2 cellular contexts compared by ENCODE assay signal in the genomic region with DNA sequence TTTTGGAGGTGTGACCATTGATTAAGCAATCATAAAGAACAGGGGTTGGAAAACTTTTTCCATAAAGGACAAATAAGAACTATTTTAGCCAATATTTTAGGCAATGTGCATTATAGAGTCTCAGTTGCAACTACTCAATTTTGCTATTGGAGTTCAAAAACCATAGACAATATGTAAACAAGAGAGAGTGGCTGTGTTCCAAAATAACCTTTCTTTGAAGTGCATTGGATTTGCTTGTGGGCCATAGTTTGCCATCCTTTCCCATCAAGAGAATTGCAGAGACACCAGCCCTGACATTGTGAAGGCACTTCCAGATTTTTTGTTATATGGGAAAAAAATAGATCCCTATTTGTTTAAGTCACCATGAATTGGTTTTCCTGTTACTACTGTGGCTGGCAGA.
TF ChIP-seq lines count a peak whose summit lies in the region.

No MANE protein-coding gene starts in this region.

TF ChIP-seq in IMR-90, 13 proteins besides CTCF, POLR2A, EP300 and RAD21:
- TF ChIP-seq, protein P1, sequence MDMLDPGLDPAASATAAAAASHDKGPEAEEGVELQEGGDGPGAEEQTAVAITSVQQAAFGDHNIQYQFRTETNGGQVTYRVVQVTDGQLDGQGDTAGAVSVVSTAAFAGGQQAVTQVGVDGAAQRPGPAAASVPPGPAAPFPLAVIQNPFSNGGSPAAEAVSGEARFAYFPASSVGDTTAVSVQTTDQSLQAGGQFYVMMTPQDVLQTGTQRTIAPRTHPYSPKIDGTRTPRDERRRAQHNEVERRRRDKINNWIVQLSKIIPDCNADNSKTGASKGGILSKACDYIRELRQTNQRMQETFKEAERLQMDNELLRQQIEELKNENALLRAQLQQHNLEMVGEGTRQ (IDR thresholded peaks at IDR 0.05; ENCODE audit: low read depth, low read length): no peak
- TF ChIP-seq FOS (IDR thresholded peaks at IDR 0.05; ENCODE audit: low read depth, low read length) (no peak), CEBPB (IDR thresholded peaks at IDR 0.05; ENCODE audit: low read depth, low read length) (0 out of 2 replicates have a peak, but pooled peaks have one; percentile 2)

TF ChIP-seq in HepG2, 621 proteins besides CTCF, POLR2A, EP300 and RAD21 (continued from another document):
- TF ChIP-seq, protein P2, sequence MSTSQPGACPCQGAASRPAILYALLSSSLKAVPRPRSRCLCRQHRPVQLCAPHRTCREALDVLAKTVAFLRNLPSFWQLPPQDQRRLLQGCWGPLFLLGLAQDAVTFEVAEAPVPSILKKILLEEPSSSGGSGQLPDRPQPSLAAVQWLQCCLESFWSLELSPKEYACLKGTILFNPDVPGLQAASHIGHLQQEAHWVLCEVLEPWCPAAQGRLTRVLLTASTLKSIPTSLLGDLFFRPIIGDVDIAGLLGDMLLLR (CRISPR knock-in tag; IDR thresholded peaks at IDR 0.05): no peak
- TF ChIP-seq, protein P3, sequence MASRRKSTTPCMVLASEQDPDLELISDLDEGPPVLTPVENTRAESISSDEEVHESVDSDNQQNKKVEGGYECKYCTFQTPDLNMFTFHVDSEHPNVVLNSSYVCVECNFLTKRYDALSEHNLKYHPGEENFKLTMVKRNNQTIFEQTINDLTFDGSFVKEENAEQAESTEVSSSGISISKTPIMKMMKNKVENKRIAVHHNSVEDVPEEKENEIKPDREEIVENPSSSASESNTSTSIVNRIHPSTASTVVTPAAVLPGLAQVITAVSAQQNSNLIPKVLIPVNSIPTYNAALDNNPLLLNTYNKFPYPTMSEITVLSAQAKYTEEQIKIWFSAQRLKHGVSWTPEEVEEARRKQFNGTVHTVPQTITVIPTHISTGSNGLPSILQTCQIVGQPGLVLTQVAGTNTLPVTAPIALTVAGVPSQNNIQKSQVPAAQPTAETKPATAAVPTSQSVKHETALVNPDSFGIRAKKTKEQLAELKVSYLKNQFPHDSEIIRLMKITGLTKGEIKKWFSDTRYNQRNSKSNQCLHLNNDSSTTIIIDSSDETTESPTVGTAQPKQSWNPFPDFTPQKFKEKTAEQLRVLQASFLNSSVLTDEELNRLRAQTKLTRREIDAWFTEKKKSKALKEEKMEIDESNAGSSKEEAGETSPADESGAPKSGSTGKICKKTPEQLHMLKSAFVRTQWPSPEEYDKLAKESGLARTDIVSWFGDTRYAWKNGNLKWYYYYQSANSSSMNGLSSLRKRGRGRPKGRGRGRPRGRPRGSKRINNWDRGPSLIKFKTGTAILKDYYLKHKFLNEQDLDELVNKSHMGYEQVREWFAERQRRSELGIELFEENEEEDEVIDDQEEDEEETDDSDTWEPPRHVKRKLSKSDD (CRISPR knock-in tag; IDR thresholded peaks at IDR 0.05; ENCODE audit: low read depth): no peak
- peak; percentile 32; the same call in 1 of the 2 replicates for TF ChIP-seq CEBPB (IDR thresholded peaks at IDR 0.05; ENCODE audit: borderline replicate concordance, low read depth, low read length)
